Comparison of ENCODE assay signal across 12 cellular contexts in genomic region chr15:49675051-49675450, GRCh38. TPM values are rescaled to one million over a fixed set of nuclear protein-coding genes. Genes with fewer than 3 reads are reported as not detected.
DNase-seq lines count a peak whose midpoint lies in the region; ATAC-seq and TF ChIP-seq lines count a peak whose summit lies in the region.
"Had no signal": no experiment of that assay in that cellular context is flagged by ENCODE, and none has a peak within 500 bp of the region (broad histone marks: within the 10 kb centered on the region; RNA-seq: fewer than 3 reads in every experiment).

No MANE protein-coding gene starts in this region.

- no peak overlapping the region for H3K4me3 ChIP-seq in epithelial cell of esophagus (ENCODE audit: low read length)
- H3K4me3 ChIP-seq: tibial nerve had no signal

- peak; percentile 7 for DNase-seq in Daoy (ENCODE audit: low read depth)
- peak; percentile 89 for DNase-seq in NCI-H226
- peak; percentile 92 for DNase-seq in epithelial cell of esophagus (ENCODE audit: low read depth)
- peak; percentile 89 for DNase-seq in renal cortical epithelial cell (ENCODE audit: low read depth)
- DNase-seq in midbrain (lab: John Stamatoyannopoulos, UW), result no peak
- no peak for DNase-seq in T1000 (lab: John Stamatoyannopoulos, UW)
- no peak for DNase-seq in GM20000 (ENCODE audit: low spot score)
- DNase-seq in activated T-cell treated with anti-CD3 and anti-CD28 coated beads, Interleukin-2, amount 50 U/mL, for 4 hours, result no peak
- DNase-seq: activated effector memory CD4-positive, alpha-beta T cell treated with anti-CD3 and anti-CD28 coated beads, Interleukin-2, amount 50 U/mL, for 16 hours; NCI-H1048; OCI-M1 had no signal

- peaks cover 16% of the 10 kb centered on the region for H3K27me3 Mint-ChIP-seq in activated T-cell treated with anti-CD3 and anti-CD28 coated beads, Interleukin-2, amount 50 U/mL, for 4 hours (ENCODE audit: low read depth)

- no peaks in the 10 kb centered on the region for H3K36me3 Mint-ChIP-seq in activated T-cell treated with anti-CD3 and anti-CD28 coated beads, Interleukin-2, amount 50 U/mL, for 4 hours (ENCODE audit: insufficient read depth)

- no peaks in the 10 kb centered on the region for H3K9me3 Mint-ChIP-seq in activated T-cell treated with anti-CD3 and anti-CD28 coated beads, Interleukin-2, amount 50 U/mL, for 4 hours

- no peak for ATAC-seq in activated T-cell treated with anti-CD3 and anti-CD28 coated beads, Interleukin-2, amount 50 U/mL, for 4 hours

- peak; percentile 59 for TF ChIP-seq CTCF in epithelial cell of esophagus (IDR thresholded peaks at IDR 0.05; ENCODE audit: insufficient read depth, low read depth, low read length, missing control alignments)
- no peak for TF ChIP-seq CTCF in GM20000 (IDR thresholded peaks at IDR 0.05; ENCODE audit: extremely low read depth, missing control alignments)

- no peaks in the 10 kb centered on the region for H3K4me1 Mint-ChIP-seq in activated T-cell treated with anti-CD3 and anti-CD28 coated beads, Interleukin-2, amount 50 U/mL, for 4 hours (ENCODE audit: low read depth)

- no peak overlapping the region for H3K4me3 Mint-ChIP-seq in activated T-cell treated with anti-CD3 and anti-CD28 coated beads, Interleukin-2, amount 50 U/mL, for 4 hours

RNA-seq across cellular contexts. Expression of gene DTWD1, which starts 54.2 kb away (rescaled TPM):
- 18.0 and 31.9 TPM in 2 replicates for total RNA-seq in Daoy (2014; rRNA removed; shearing (Covaris generic))
- 15.3 and 18.1 TPM in 2 replicates for total RNA-seq in renal cortical epithelial cell
- total RNA-seq in activated T-cell treated with anti-CD3 and anti-CD28 coated beads, Interleukin-2, amount 50 U/mL, for 4 hours, result 10 to 100 TPM; 22.3 to 26.2 (median 23.5) TPM

RNA-seq across cellular contexts. Expression of gene FAM227B, which starts 54.4 kb away (rescaled TPM):
- total RNA-seq in Daoy (2014; rRNA removed; shearing (Covaris generic)), result 1.5 and 4.6 TPM in 2 replicates
- total RNA-seq in renal cortical epithelial cell, result 7.6 TPM in 2 replicates
- total RNA-seq in activated T-cell treated with anti-CD3 and anti-CD28 coated beads, Interleukin-2, amount 50 U/mL, for 4 hours, result 1 to 10 TPM; 1.3 to 2.4 (median 1.6) TPM

Comparison
In these comparisons a context has a peak if more than half of its experiments do, and no peak if none do; other contexts are left out.
1. DNase-seq: peak in Daoy (single experiment), NCI-H226 (single experiment), epithelial cell of esophagus (single experiment) and renal cortical epithelial cell (single experiment); none in midbrain (single experiment), T1000 (single experiment), GM20000 (single experiment) and activated T-cell treated with anti-CD3 and anti-CD28 coated beads, Interleukin-2, amount 50 U/mL, for 4 hours (single experiment).